Comparison of ENCODE assay signal across 1 cellular context in the genomic region with DNA sequence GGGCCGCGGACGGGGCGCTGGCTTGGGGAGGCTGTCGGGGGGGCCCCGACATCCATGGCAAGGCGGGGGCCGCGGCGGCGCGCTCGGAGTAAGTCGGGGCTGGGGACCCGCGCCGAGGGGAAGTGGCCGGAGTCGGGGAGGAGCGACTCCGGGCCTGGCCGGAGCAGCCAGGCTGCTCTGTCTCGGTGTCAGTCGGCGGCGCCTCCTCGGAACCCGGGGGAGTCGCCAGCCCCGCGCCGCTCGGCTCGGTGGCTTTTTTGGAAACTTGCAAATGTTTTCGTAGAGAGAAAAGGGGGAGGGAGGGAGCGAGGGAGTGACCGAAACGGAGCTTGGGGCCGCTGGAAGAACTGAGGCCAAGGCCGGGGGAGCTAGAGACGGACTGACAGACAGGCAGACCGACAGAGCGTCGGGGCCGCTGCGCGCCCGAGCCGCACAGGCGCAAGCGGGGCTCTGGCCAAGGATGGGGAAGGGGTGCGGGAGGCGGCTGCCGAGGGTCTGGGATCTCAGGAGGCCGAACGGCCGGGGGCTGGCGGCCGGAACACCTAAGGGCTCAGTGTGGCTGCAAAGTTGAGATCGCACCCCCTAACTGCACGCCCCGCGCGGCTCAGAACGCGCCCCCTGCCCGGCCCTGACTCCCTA.
TF ChIP-seq lines count a peak whose summit lies in the region.

No MANE protein-coding gene starts in this region.

TF ChIP-seq in SK-N-SH treated with all-trans-retinoic acid at 6 μM for 48 hours, 23 proteins besides CTCF, POLR2A, EP300 and RAD21 (continued from another document):
- TF ChIP-seq, protein P1, sequence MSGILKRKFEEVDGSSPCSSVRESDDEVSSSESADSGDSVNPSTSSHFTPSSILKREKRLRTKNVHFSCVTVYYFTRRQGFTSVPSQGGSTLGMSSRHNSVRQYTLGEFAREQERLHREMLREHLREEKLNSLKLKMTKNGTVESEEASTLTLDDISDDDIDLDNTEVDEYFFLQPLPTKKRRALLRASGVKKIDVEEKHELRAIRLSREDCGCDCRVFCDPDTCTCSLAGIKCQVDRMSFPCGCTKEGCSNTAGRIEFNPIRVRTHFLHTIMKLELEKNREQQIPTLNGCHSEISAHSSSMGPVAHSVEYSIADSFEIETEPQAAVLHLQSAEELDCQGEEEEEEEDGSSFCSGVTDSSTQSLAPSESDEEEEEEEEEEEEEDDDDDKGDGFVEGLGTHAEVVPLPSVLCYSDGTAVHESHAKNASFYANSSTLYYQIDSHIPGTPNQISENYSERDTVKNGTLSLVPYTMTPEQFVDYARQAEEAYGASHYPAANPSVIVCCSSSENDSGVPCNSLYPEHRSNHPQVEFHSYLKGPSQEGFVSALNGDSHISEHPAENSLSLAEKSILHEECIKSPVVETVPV (CRISPR knock-in tag; IDR thresholded peaks at IDR 0.05) = no peak
- no peak for TF ChIP-seq SNAI2 (CRISPR knock-in tag; IDR thresholded peaks at IDR 0.05)
- no peak for TF ChIP-seq ZFP3 (CRISPR knock-in tag; IDR thresholded peaks at IDR 0.05)
